Comparison of ENCODE assay signal across 17 cellular contexts in genomic region chr9:128271112-128271511, GRCh38. TPM values are rescaled to one million over a fixed set of nuclear protein-coding genes. Genes with fewer than 3 reads are reported as not detected.
DNase-seq lines count a peak whose midpoint lies in the region; ATAC-seq and TF ChIP-seq lines count a peak whose summit lies in the region.
"Had no signal": no experiment of that assay in that cellular context is flagged by ENCODE, and none has a peak within 500 bp of the region (broad histone marks: within the 10 kb centered on the region; RNA-seq: fewer than 3 reads in every experiment).

No MANE protein-coding gene starts in this region.

- CTCF ChIA-PET in HCT116 (lab: Charles Lee) (interaction anchor here (0.7 to 1.4 kb wide), 4 partner anchors 16 to 81 kb away, joined by 3 to 6 read pairs (median 4); no protein-coding TSS in a partner anchor), RWPE1 (lab: Yijun Ruan, JAX) (interaction anchor here (1.1 to 2.3 kb wide), 3 partner anchors 16 to 168 kb away, joined by 3 to 9 read pairs (median 6); no protein-coding TSS in a partner anchor)

- intact Hi-C loops in HCT116 (cut with micrococcal nuclease) (loop anchor here (2.0 kb wide), 1 partner anchor 16 kb away; no protein-coding TSS in a partner anchor), prostate gland (cut with DNase I) (loop anchor here (10.0 kb wide), 1 partner anchor 76 kb away; the partner anchor contains the start of gene CIZ1)

- peak; percentile 77 for DNase-seq in HCT116 (ENCODE audit: low read depth, low spot score)
- peak; percentile 92 for DNase-seq in RWPE1 (ENCODE audit: low spot score)
- peak; percentile 38 for DNase-seq in prostate gland (ENCODE audit: low spot score)
- DNase-seq in stimulated activated naive B cell treated with anti-CD40 and anti-IgM and Interleukin-4, amounts not matched to agents 10 μg/mL and 1 μg/mL and 100 μg/mL, for 72 hours, result no peak
- no peak for DNase-seq in T1000 (lab: John Stamatoyannopoulos, UW)
- no peak for DNase-seq in activated naive CD8-positive, alpha-beta T cell treated with anti-CD3 and anti-CD28 coated beads for 36 hours
- no peak for DNase-seq in HFFc6
- DNase-seq: Caco-2, DMS79, H7, MG63, NCI-H1417, NCI-H1930, NCI-H2171, NCI-H774 had no signal

- no TSS peak for BruUV-seq in HCT116 (replicated peaks; lab: Mats Ljungman, UMichigan)

- H4K20me1 ChIP-seq in HCT116 (ENCODE audit: insufficient read depth), result no peaks in the 10 kb centered on the region

- RAD21 ChIA-PET in HCT116 (lab: Charles Lee; ENCODE audit: low non-redundant PET in 1 of 2, low total read pairs in 2 of 2, uncharacterized antibody in 2 of 2, unreplicated experiment in 2 of 2), result no interaction called here

- TF ChIP-seq RAD21 in HCT116 (IDR thresholded peaks at IDR 0.05; ENCODE audit: low read depth), result no peak

- H3K36me3 ChIP-seq in HCT116 (ENCODE audit: control insufficient read depth in 1 of 2, insufficient read depth in 2 of 2, low read length in 2 of 2) (peaks cover 14 to 15% of the 10 kb centered on the region in 2 experiments; a peak in 2 of 4 replicates), esophagus (ENCODE audit: control insufficient read depth in 2 of 2, insufficient read depth in 2 of 2, low read length in 1 of 2) (peaks cover 0 to 29% of the 10 kb centered on the region in 2 donors), prostate gland (peaks cover 6 to 7% of the 10 kb centered on the region in 2 donors)

- peaks cover 8 to 17% of the 10 kb centered on the region in 2 donors for H3K4me1 Mint-ChIP-seq in stimulated activated naive B cell treated with anti-CD40 and anti-IgM and Interleukin-4, amounts not matched to agents 10 μg/mL and 1 μg/mL and 100 μg/mL, for 72 hours
- peaks cover 20% of the 10 kb centered on the region for H3K4me1 Mint-ChIP-seq in activated naive CD8-positive, alpha-beta T cell treated with anti-CD3 and anti-CD28 coated beads for 36 hours
- peaks cover 18% of the 10 kb centered on the region for H3K4me1 Mint-ChIP-seq in HFFc6 (ENCODE audit: low read depth)

- H3K27me3 Mint-ChIP-seq in stimulated activated naive B cell treated with anti-CD40 and anti-IgM and Interleukin-4, amounts not matched to agents 10 μg/mL and 1 μg/mL and 100 μg/mL, for 72 hours, result no peaks in the 10 kb centered on the region
- no peaks in the 10 kb centered on the region for H3K27me3 Mint-ChIP-seq in activated naive CD8-positive, alpha-beta T cell treated with anti-CD3 and anti-CD28 coated beads for 36 hours
- H3K27me3 Mint-ChIP-seq in HFFc6 (ENCODE audit: insufficient read depth), result peaks cover 8% of the 10 kb centered on the region

- H3K4me2 ChIP-seq in HCT116 (ENCODE audit: low read length), result peak overlapping the region; percentile 89

- H3K36me3 Mint-ChIP-seq in stimulated activated naive B cell treated with anti-CD40 and anti-IgM and Interleukin-4, amounts not matched to agents 10 μg/mL and 1 μg/mL and 100 μg/mL, for 72 hours, result peaks cover 27 to 55% of the 10 kb centered on the region in 2 donors
- peaks cover 5% of the 10 kb centered on the region for H3K36me3 Mint-ChIP-seq in activated naive CD8-positive, alpha-beta T cell treated with anti-CD3 and anti-CD28 coated beads for 36 hours
- peaks cover 36% of the 10 kb centered on the region for H3K36me3 Mint-ChIP-seq in HFFc6 (ENCODE audit: low read depth)

- no peak overlapping the region for H2AFZ ChIP-seq in HCT116 (ENCODE audit: low read depth, low read length, poor library complexity, severe bottlenecking)

- H3K27ac ChIP-seq in HCT116 (ENCODE audit: low read depth, low read length) (peak overlapping the region; percentile 68), RWPE1 (peak overlapping the region; percentile 22), esophagus (ENCODE audit: low read depth in 2 of 2, low read length in 1 of 2) (peak overlapping the region; percentile 25 to 85), prostate gland (peak overlapping the region in 1 of 2 donors; percentile 43)

- no peaks in the 10 kb centered on the region for H3K9me3 ChIP-seq in HCT116 (ENCODE audit: control insufficient read depth in 1 of 2, insufficient read depth in 1 of 2, low read depth in 1 of 2, low read length in 2 of 2)
- no peaks in the 10 kb centered on the region for H3K9me3 ChIP-seq in esophagus (ENCODE audit: control insufficient read depth in 2 of 2, insufficient read depth in 1 of 2, low read depth in 1 of 2, low read length in 1 of 2)
- no peaks in the 10 kb centered on the region for H3K9me3 ChIP-seq in prostate gland
- H3K9me3 ChIP-seq: Caco-2, MG63 had no signal

- H3K4me3 Mint-ChIP-seq in stimulated activated naive B cell treated with anti-CD40 and anti-IgM and Interleukin-4, amounts not matched to agents 10 μg/mL and 1 μg/mL and 100 μg/mL, for 72 hours, result no peak overlapping the region
- H3K4me3 Mint-ChIP-seq in activated naive CD8-positive, alpha-beta T cell treated with anti-CD3 and anti-CD28 coated beads for 36 hours, result no peak overlapping the region
- no peak overlapping the region for H3K4me3 Mint-ChIP-seq in HFFc6

- H3K27ac Mint-ChIP-seq in stimulated activated naive B cell treated with anti-CD40 and anti-IgM and Interleukin-4, amounts not matched to agents 10 μg/mL and 1 μg/mL and 100 μg/mL, for 72 hours, result no peak overlapping the region
- H3K27ac Mint-ChIP-seq in activated naive CD8-positive, alpha-beta T cell treated with anti-CD3 and anti-CD28 coated beads for 36 hours, result no peak overlapping the region
- no peak overlapping the region for H3K27ac Mint-ChIP-seq in HFFc6

- H3K9ac ChIP-seq in HCT116 (ENCODE audit: low read length), result peak overlapping the region; percentile 57

- H3K9me3 Mint-ChIP-seq in stimulated activated naive B cell treated with anti-CD40 and anti-IgM and Interleukin-4, amounts not matched to agents 10 μg/mL and 1 μg/mL and 100 μg/mL, for 72 hours, result no peaks in the 10 kb centered on the region
- H3K9me3 Mint-ChIP-seq in activated naive CD8-positive, alpha-beta T cell treated with anti-CD3 and anti-CD28 coated beads for 36 hours, result no peaks in the 10 kb centered on the region
- no peaks in the 10 kb centered on the region for H3K9me3 Mint-ChIP-seq in HFFc6

- H3K4me3 ChIP-seq in HCT116 (replicated peaks in 1 of 2; ENCODE audit: low read depth in 1 of 2, low read length in 2 of 2) (peak overlapping the region; percentile 1 to 51; a peak in 2 of 4 replicates), esophagus (ENCODE audit: low read depth in 1 of 2, low read length in 2 of 2) (no peak overlapping the region), prostate gland (no peak overlapping the region)
- H3K4me3 ChIP-seq: GM12878, MG63 had no signal

- H3K79me2 ChIP-seq in HCT116 (ENCODE audit: insufficient read depth, low read length), result peaks cover 18% of the 10 kb centered on the region

- peak; percentile 78 for ATAC-seq in HCT116
- ATAC-seq in stimulated activated naive B cell treated with anti-CD40 and anti-IgM and Interleukin-4, amounts not matched to agents 10 μg/mL and 1 μg/mL and 100 μg/mL, for 72 hours (replicated peaks), result no peak
- ATAC-seq: GM12878 had no signal

- POLR2A ChIA-PET in HCT116 (lab: Charles Lee) (interaction anchor here (1.2 to 1.5 kb wide), 2 partner anchors 20 to 21 kb away, joined by 3 read pairs; no protein-coding TSS in a partner anchor), RWPE1 (lab: Yijun Ruan, JAX; ENCODE audit: low non-redundant PET) (interaction anchor here (0.5 kb wide), 1 partner anchor 154 kb away, joined by 3 read pairs; no protein-coding TSS in a partner anchor)

- no peaks in the 10 kb centered on the region for H3K9me2 ChIP-seq in HCT116 (ENCODE audit: insufficient read depth)

- no peaks in the 10 kb centered on the region for H3K27me3 ChIP-seq in HCT116 (ENCODE audit: insufficient read depth, low read length)
- H3K27me3 ChIP-seq in esophagus (ENCODE audit: control insufficient read depth in 1 of 2, insufficient read depth in 2 of 2, low read length in 2 of 2), result no peaks in the 10 kb centered on the region
- H3K27me3 ChIP-seq in prostate gland (replicated peaks; ENCODE audit: insufficient read depth), result no peaks in the 10 kb centered on the region
- H3K27me3 ChIP-seq: MG63 had no signal

- 45 to 50% methylated on average over 3 of the region's 3 CpGs for WGBS in esophagus, 2 donors
- WGBS in prostate gland, result 48% methylated on average over 3 of the region's 3 CpGs

- peaks cover 22 to 35% of the 10 kb centered on the region in 2 experiments for H3K4me1 ChIP-seq in HCT116 (ENCODE audit: control insufficient read depth in 1 of 2, insufficient read depth in 2 of 2, low read length in 2 of 2)
- H3K4me1 ChIP-seq in esophagus (ENCODE audit: control insufficient read depth in 2 of 2, insufficient read depth in 2 of 2, low read length in 1 of 2), result peaks cover 0 to 12% of the 10 kb centered on the region in 2 donors
- peaks cover 12% of the 10 kb centered on the region for H3K4me1 ChIP-seq in prostate gland (replicated peaks)
- H3K4me1 ChIP-seq: Caco-2 had no signal

- TF ChIP-seq CTCF in HCT116 (IDR thresholded peaks at IDR 0.05 in 2 of 3, conservative IDR thresholded peaks at IDR 0.05 in 1 of 3; ENCODE audit: borderline replicate concordance in 1 of 3, insufficient read depth in 1 of 3, low read depth in 2 of 3, low read length in 2 of 3), result no peak
- no peak for TF ChIP-seq CTCF in RWPE1 (conservative IDR thresholded peaks at IDR 0.05; ENCODE audit: low read depth)
- no peak for TF ChIP-seq CTCF in prostate gland (IDR thresholded peaks at IDR 0.05)
- TF ChIP-seq CTCF in HFFc6 (IDR thresholded peaks at IDR 0.05), result no peak

- TF ChIP-seq POLR2A in HCT116 (IDR thresholded peaks at IDR 0.05; ENCODE audit: borderline replicate concordance, extremely low read depth, insufficient read depth, insufficient read length) (no peak), prostate gland (IDR thresholded peaks at IDR 0.05) (no peak)

RNA-seq across cellular contexts. Expression of gene GOLGA2, which starts 4.7 kb away (rescaled TPM):
- total RNA-seq in HCT116 (2021; ENCODE audit: unreplicated experiment), result 67.0 TPM
- 53.1 and 64.9 TPM in 2 replicates for polyA plus RNA-seq in HCT116 (2012)
- 100 to 1,000 TPM in 1 of 2 donors, 10 to 100 TPM in 1; 63.3 to 114 TPM for polyA plus RNA-seq in esophagus
- 100 to 1,000 TPM in 1 of 2 donors, 10 to 100 TPM in 1; 92.1 to 147 TPM for total RNA-seq in prostate gland
- 10 to 100 TPM; 23.4 to 24.3 TPM for total RNA-seq in activated naive CD8-positive, alpha-beta T cell treated with anti-CD3 and anti-CD28 coated beads for 36 hours
- 100 to 1,000 TPM; 142 to 167 (median 156) TPM for total RNA-seq in HFFc6 (2021; fragmentation: NEBNext Ultra II Directional; extraction: Animal tissue kit (Norgen Biotek cat#: 25700))

RNA-seq across cellular contexts. Expression of gene SWI5, which starts 5.0 kb away (rescaled TPM):
- total RNA-seq in HCT116 (2021; ENCODE audit: unreplicated experiment) (22.4 TPM), prostate gland (10 to 100 TPM; 34.8 to 38.5 TPM)
- 42.4 and 51.4 TPM in 2 replicates for polyA plus RNA-seq in HCT116 (2012)
- polyA plus RNA-seq in esophagus, result 10 to 100 TPM; 16.9 to 32.7 TPM
- 10 to 100 TPM; 16.9 to 19.4 TPM for total RNA-seq in activated naive CD8-positive, alpha-beta T cell treated with anti-CD3 and anti-CD28 coated beads for 36 hours
- 10 to 100 TPM; 40.7 to 46.7 (median 41.9) TPM for total RNA-seq in HFFc6 (2021; fragmentation: NEBNext Ultra II Directional; extraction: Animal tissue kit (Norgen Biotek cat#: 25700))

RNA-seq across cellular contexts. Expression of gene TRUB2, which starts 51.1 kb away (rescaled TPM):
- 42.1 TPM for total RNA-seq in HCT116 (2021; ENCODE audit: unreplicated experiment)
- 19.1 and 29.0 TPM in 2 replicates for polyA plus RNA-seq in HCT116 (2012)
- polyA plus RNA-seq in esophagus, result 10 to 100 TPM; 12.5 to 18.8 TPM
- total RNA-seq in prostate gland, result 10 to 100 TPM; 14.6 to 27.2 TPM
- total RNA-seq in activated naive CD8-positive, alpha-beta T cell treated with anti-CD3 and anti-CD28 coated beads for 36 hours, result 10 to 100 TPM; 43.5 to 45.4 TPM
- total RNA-seq in HFFc6 (2021; fragmentation: NEBNext Ultra II Directional; extraction: Animal tissue kit (Norgen Biotek cat#: 25700)), result 10 to 100 TPM; 27.0 to 38.5 (median 34.3) TPM

RNA-seq across cellular contexts. Expression of gene COQ4, which starts 51.5 kb away (rescaled TPM):
- 45.8 TPM for total RNA-seq in HCT116 (2021; ENCODE audit: unreplicated experiment)
- 51.8 and 55.9 TPM in 2 replicates for polyA plus RNA-seq in HCT116 (2012)
- 10 to 100 TPM; 63.2 to 73.6 TPM for polyA plus RNA-seq in esophagus
- 10 to 100 TPM; 57.5 to 89.6 TPM for total RNA-seq in prostate gland
- 10 to 100 TPM; 41.4 to 45.6 TPM for total RNA-seq in activated naive CD8-positive, alpha-beta T cell treated with anti-CD3 and anti-CD28 coated beads for 36 hours
- total RNA-seq in HFFc6 (2021; fragmentation: NEBNext Ultra II Directional; extraction: Animal tissue kit (Norgen Biotek cat#: 25700)), result 10 to 100 TPM; 29.8 to 33.3 (median 31.3) TPM

Comparison
In these comparisons a context has a peak if more than half of its experiments do, and no peak if none do; other contexts are left out.
1. DNase-seq: peak in HCT116 (single experiment), RWPE1 (single experiment) and prostate gland (single experiment); none in stimulated activated naive B cell treated with anti-CD40 and anti-IgM and Interleukin-4, amounts not matched to agents 10 μg/mL and 1 μg/mL and 100 μg/mL, for 72 hours (single experiment), T1000 (single experiment), activated naive CD8-positive, alpha-beta T cell treated with anti-CD3 and anti-CD28 coated beads for 36 hours (single experiment) and HFFc6 (single experiment).
2. H3K4me3 ChIP-seq: peak in HCT116 (2 of 2); none in esophagus (0 of 2) and prostate gland (0 of 2).